33 cellular contexts compared by ENCODE assay signal in genomic region chr12:51362747-51363342, GRCh38. TPM values are rescaled to one million over a fixed set of nuclear protein-coding genes. Genes with fewer than 3 reads are reported as not detected.
"Had no signal": no experiment of that assay in that cellular context is flagged by ENCODE, and none has a peak within 500 bp of the region (broad histone marks: within the 10 kb centered on the region; RNA-seq: fewer than 3 reads in every experiment).

No MANE protein-coding gene starts in this region.

- H3K36me3 ChIP-seq: cardiac muscle cell, pancreas, prostate gland, sigmoid colon, transverse colon had no signal

- H3K27me3 ChIP-seq: body of pancreas, cardiac muscle cell, pancreas, sigmoid colon, testis, transverse colon had no signal

- H3K9me3 ChIP-seq: body of pancreas, pancreas, prostate gland, sigmoid colon, testis, transverse colon had no signal

- H3K4me1 ChIP-seq: prostate gland, sigmoid colon, testis, transverse colon had no signal

- DNase-seq: activated CD4-positive, alpha-beta T cell treated with anti-CD3 and anti-CD28 coated beads for 36 hours; activated CD4-positive, CD25-positive, alpha-beta regulatory T cell; activated CD8-positive, alpha-beta memory T cell treated with anti-CD3 and anti-CD28 coated beads, Interleukin-2, amount 10 ng/mL, durations not matched to agents 7 days and 5 days; activated CD8-positive, alpha-beta T cell treated with anti-CD3 and anti-CD28 coated beads, Interleukin-2, amount 10 ng/mL, durations not matched to agents 7 days and 5 days; activated naive CD4-positive, alpha-beta T cell; activated T-cell treated with anti-CD3 and anti-CD28 coated beads, Interleukin-2, amount 50 U/mL, for 72 hours; cortex of kidney; endodermal cell; foreskin fibroblast; immature natural killer cell; kidney; naive thymus-derived CD4-positive, alpha-beta T cell; pancreas; retina; sigmoid colon; stimulated activated CD4-positive, alpha-beta T cell treated with anti-CD3 and anti-CD28 coated beads, Interleukin-15, amount 100 ng/mL, for 24 hours; stimulated activated CD4-positive, alpha-beta T cell treated with anti-CD3 and anti-CD28 coated beads, Interleukin-2, amount 100 ng/mL, for 24 hours; stimulated activated naive CD4-positive, alpha-beta T cell; T-helper 9 cell; testis; transverse colon had no signal

- FAIRE-seq: kidney, pancreas, urothelium cell line had no signal

- H3K4me2 ChIP-seq: smooth muscle cell had no signal

- H3K27ac ChIP-seq: body of pancreas, cardiac muscle cell, pancreas, prostate gland, sigmoid colon, testis, transverse colon had no signal

- ATAC-seq: activated CD4-positive, alpha-beta T cell treated with anti-CD3 and anti-CD28 coated beads for 36 hours; activated CD8-positive, alpha-beta memory T cell treated with anti-CD3 and anti-CD28 coated beads, Interleukin-2, amount 10 ng/mL, durations not matched to agents 7 days and 5 days; activated CD8-positive, alpha-beta T cell treated with anti-CD3 and anti-CD28 coated beads, Interleukin-2, amount 10 ng/mL, durations not matched to agents 7 days and 5 days; activated naive CD4-positive, alpha-beta T cell treated with anti-CD3 and anti-CD28 coated beads, Interleukin-2, amount 50 U/mL, for 72 hours; activated T-cell treated with anti-CD3 and anti-CD28 coated beads, Interleukin-2, amount 50 U/mL, for 72 hours; body of pancreas; esophagus mucosa; naive thymus-derived CD4-positive, alpha-beta T cell had no signal

- H3K4me3 ChIP-seq: body of pancreas, cardiac muscle cell, pancreas, prostate gland, sigmoid colon, smooth muscle cell, testis, transverse colon had no signal

RNA-seq across cellular contexts. Expression of gene CELA1, which starts 16.4 kb away (rescaled TPM):
- total RNA-seq: activated CD8-positive, alpha-beta memory T cell treated with anti-CD3 and anti-CD28 coated beads, Interleukin-2, amount 10 ng/mL, durations not matched to agents 7 days and 5 days; activated CD8-positive, alpha-beta T cell treated with anti-CD3 and anti-CD28 coated beads, Interleukin-2, amount 10 ng/mL, durations not matched to agents 7 days and 5 days; activated naive CD4-positive, alpha-beta T cell treated with anti-CD3 and anti-CD28 coated beads, Interleukin-2, amount 50 U/mL, for 72 hours; body of pancreas; cardiac muscle cell; cerebellum; endodermal cell; esophagus mucosa; kidney; lower leg skin; mesothelial cell of epicardium; neural crest cell; pancreas; prostate gland; sigmoid colon; smooth muscle cell; T-helper 1 cell treated with Interleukin-12 subunit alpha and Interleukin-12 subunit beta and Interleukin-4 antibody, amounts not matched to agents 30 ng/mL and 1 ng/mL, for 36 hours; transverse colon had no signal
- polyA plus RNA-seq: cardiac muscle cell, pancreas, sigmoid colon, smooth muscle cell had no signal

RNA-seq across cellular contexts. Expression of gene BIN2, which starts 38.9 kb away (rescaled TPM):
- total RNA-seq: cardiac muscle cell, endodermal cell, neural crest cell, smooth muscle cell had no signal
- polyA plus RNA-seq: cardiac muscle cell, smooth muscle cell had no signal
